Comparison of ENCODE assay signal across 22 cellular contexts in the genomic region with DNA sequence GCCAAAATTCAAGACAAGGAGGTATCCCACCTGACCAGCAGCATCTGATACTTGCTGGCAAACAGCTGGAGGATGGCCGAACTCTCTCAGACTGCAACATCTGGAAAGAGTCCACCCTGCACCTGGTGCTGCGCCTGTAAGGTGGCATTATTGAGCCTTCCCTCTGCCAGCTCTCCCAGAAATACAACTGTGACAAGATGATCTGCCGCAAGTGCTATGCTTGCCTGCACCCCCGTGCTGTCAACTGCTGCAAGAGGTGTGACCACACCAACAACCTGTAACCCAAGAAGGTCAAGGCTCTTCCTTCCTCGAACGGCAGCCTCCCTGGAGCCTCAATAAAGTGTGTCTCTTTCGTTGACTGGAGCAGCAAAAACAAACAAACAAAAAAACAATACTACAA. TPM values are rescaled to one million over a fixed set of nuclear protein-coding genes. Genes with fewer than 3 reads are reported as not detected.
A peak's percentile ranks its signal among the peaks of the same experiment; 100 is the strongest.
DNase-seq lines count a peak whose midpoint lies in the region; ATAC-seq and TF ChIP-seq lines count a peak whose summit lies in the region.
"Had no signal": no experiment of that assay in that cellular context is flagged by ENCODE, and none has a peak within 500 bp of the region (broad histone marks: within the 10 kb centered on the region; RNA-seq: fewer than 3 reads in every experiment).

No MANE protein-coding gene starts in this region.

- peaks cover 11% of the 10 kb centered on the region for H3K36me3 Mint-ChIP-seq in activated CD8-positive, alpha-beta T cell treated with anti-CD3 and anti-CD28 coated beads, Interleukin-2, amount 10 ng/mL, durations not matched to agents 7 days and 5 days (ENCODE audit: low read depth)
- H3K36me3 Mint-ChIP-seq: activated naive CD8-positive, alpha-beta T cell treated with anti-CD3 and anti-CD28 coated beads, Interleukin-2, amount 10 ng/mL, durations not matched to agents 7 days and 5 days; mesothelial cell of epicardium had no signal

- peak in 2 of 4 donors; percentile 10 to 34 for ATAC-seq in psoas muscle
- no peak for ATAC-seq in activated CD8-positive, alpha-beta T cell treated with anti-CD3 and anti-CD28 coated beads, Interleukin-2, amount 10 ng/mL, durations not matched to agents 7 days and 5 days
- ATAC-seq: foreskin keratinocyte had no signal

- H3K27me3 ChIP-seq in esophagus squamous epithelium: no peaks in the 10 kb centered on the region
- H3K27me3 ChIP-seq in psoas muscle (ENCODE audit: insufficient read depth in 3 of 3, low read length in 2 of 3): no peaks in the 10 kb centered on the region
- H3K27me3 ChIP-seq in A673 (replicated peaks; ENCODE audit: insufficient read depth, low read depth, low read length, poor library complexity): no peaks in the 10 kb centered on the region
- no peaks in the 10 kb centered on the region for H3K27me3 ChIP-seq in breast epithelium
- H3K27me3 ChIP-seq: brain microvascular endothelial cell, foreskin keratinocyte, SJSA1, transverse colon had no signal

- intact Hi-C loops in esophagus squamous epithelium (cut with DNase I): loop anchor here (10.0 kb wide), 2 partner anchors 98 to 168 kb away; no protein-coding TSS in a partner anchor
- intact Hi-C loops in psoas muscle (cut with DNase I): loop anchor here in 1 of 2 donors (10.0 kb wide), 1 partner anchor 148 kb away; no protein-coding TSS in a partner anchor
- intact Hi-C loops in A673 (cut with micrococcal nuclease; ENCODE audit: unreplicated experiment): no loop called here
- intact Hi-C loops in breast epithelium (cut with DNase I; ENCODE audit: low total_unique reads): no loop called here

- H3K9me3 ChIP-seq in esophagus squamous epithelium: no peaks in the 10 kb centered on the region
- H3K9me3 ChIP-seq in psoas muscle: no peaks in the 10 kb centered on the region
- no peaks in the 10 kb centered on the region for H3K9me3 ChIP-seq in A673 (ENCODE audit: low read depth, low read length, poor library complexity, severe bottlenecking)
- no peaks in the 10 kb centered on the region for H3K9me3 ChIP-seq in breast epithelium
- H3K9me3 ChIP-seq: SJSA1, transverse colon had no signal

- no peak overlapping the region for H3K27ac Mint-ChIP-seq in activated CD8-positive, alpha-beta T cell treated with anti-CD3 and anti-CD28 coated beads, Interleukin-2, amount 10 ng/mL, durations not matched to agents 7 days and 5 days
- H3K27ac Mint-ChIP-seq: activated naive CD8-positive, alpha-beta T cell treated with anti-CD3 and anti-CD28 coated beads, Interleukin-2, amount 10 ng/mL, durations not matched to agents 7 days and 5 days; dendritic cell treated with granulocyte-macrophage colony-stimulating factor and Interleukin-4, amounts not matched to agents 40 ng/mL and 50 ng/mL, for 4 days; mesothelial cell of epicardium; stimulated activated naive CD8-positive, alpha-beta T cell treated with anti-CD3 and anti-CD28 coated beads, Interleukin-15, Interleukin-2, amounts not matched to agents 100 ng/mL and 50 ng/mL, for 24 hours had no signal

- no peak overlapping the region for H3K4me3 ChIP-seq in esophagus squamous epithelium
- H3K4me3 ChIP-seq in psoas muscle: no peak overlapping the region
- no peak overlapping the region for H3K4me3 ChIP-seq in A673 (ENCODE audit: low read depth, low read length, poor library complexity, severe bottlenecking)
- no peak overlapping the region for H3K4me3 ChIP-seq in breast epithelium
- H3K4me3 ChIP-seq: SJSA1, transverse colon had no signal

- H3K9me3 Mint-ChIP-seq in activated CD8-positive, alpha-beta T cell treated with anti-CD3 and anti-CD28 coated beads, Interleukin-2, amount 10 ng/mL, durations not matched to agents 7 days and 5 days (ENCODE audit: insufficient read depth): no peaks in the 10 kb centered on the region
- H3K9me3 Mint-ChIP-seq: activated naive CD8-positive, alpha-beta T cell treated with anti-CD3 and anti-CD28 coated beads, Interleukin-2, amount 10 ng/mL, durations not matched to agents 7 days and 5 days; dendritic cell treated with granulocyte-macrophage colony-stimulating factor and Interleukin-4, amounts not matched to agents 40 ng/mL and 50 ng/mL, for 4 days; mesothelial cell of epicardium; stimulated activated naive CD8-positive, alpha-beta T cell treated with anti-CD3 and anti-CD28 coated beads, Interleukin-15, Interleukin-2, amounts not matched to agents 100 ng/mL and 50 ng/mL, for 24 hours had no signal

- H3K4me3 Mint-ChIP-seq in activated CD8-positive, alpha-beta T cell treated with anti-CD3 and anti-CD28 coated beads, Interleukin-2, amount 10 ng/mL, durations not matched to agents 7 days and 5 days: no peak overlapping the region
- H3K4me3 Mint-ChIP-seq: activated naive CD8-positive, alpha-beta T cell treated with anti-CD3 and anti-CD28 coated beads, Interleukin-2, amount 10 ng/mL, durations not matched to agents 7 days and 5 days; dendritic cell treated with granulocyte-macrophage colony-stimulating factor and Interleukin-4, amounts not matched to agents 40 ng/mL and 50 ng/mL, for 4 days; mesothelial cell of epicardium; stimulated activated naive CD8-positive, alpha-beta T cell treated with anti-CD3 and anti-CD28 coated beads, Interleukin-15, Interleukin-2, amounts not matched to agents 100 ng/mL and 50 ng/mL, for 24 hours had no signal

- no peak for TF ChIP-seq CTCF in esophagus squamous epithelium (IDR thresholded peaks at IDR 0.05)
- TF ChIP-seq CTCF in psoas muscle (IDR thresholded peaks at IDR 0.05): no peak
- no peak for TF ChIP-seq CTCF in A673 (conservative IDR thresholded peaks at IDR 0.05; ENCODE audit: low read depth, low read length)
- no peak for TF ChIP-seq CTCF in breast epithelium (IDR thresholded peaks at IDR 0.05)

- DNase-seq in NCI-H146 (lab: John Stamatoyannopoulos, UW) (peak; percentile 30), NCI-H146 treated with DMSO at 0.1 percent for 48 hours (lab: John Stamatoyannopoulos, UW; ENCODE audit: unreplicated experiment) (no peak), NCI-H69 (lab: John Stamatoyannopoulos, UW) (peak; percentile 43), esophagus squamous epithelium (lab: John Stamatoyannopoulos, UW) (no peak), psoas muscle (no peak), A673 (ENCODE audit: low spot score) (no peak), breast epithelium (ENCODE audit: low spot score in 2 of 2) (no peak)
- DNase-seq in activated CD8-positive, alpha-beta T cell treated with anti-CD3 and anti-CD28 coated beads, Interleukin-2, amount 10 ng/mL, durations not matched to agents 7 days and 5 days: no peak
- DNase-seq: 8988T; activated naive CD8-positive, alpha-beta T cell treated with anti-CD3 and anti-CD28 coated beads, Interleukin-2, amount 10 ng/mL, durations not matched to agents 7 days and 5 days; brain microvascular endothelial cell; Kasumi-1; kidney glomerular epithelial cell; NCI-H1092; NCI-H748 treated with DMSO at 0.1 percent for 48 hours; OCI-M1; transverse colon had no signal

- 83% methylated on average over 6 to 7 of the region's 7 CpGs for WGBS in esophagus squamous epithelium, 2 donors
- WGBS in psoas muscle, 3 donors: 39 to 51% (median 46%) methylated on average over 7 of the region's 7 CpGs

- H3K27me3 Mint-ChIP-seq in activated CD8-positive, alpha-beta T cell treated with anti-CD3 and anti-CD28 coated beads, Interleukin-2, amount 10 ng/mL, durations not matched to agents 7 days and 5 days (ENCODE audit: low read depth): no peaks in the 10 kb centered on the region
- H3K27me3 Mint-ChIP-seq: activated naive CD8-positive, alpha-beta T cell treated with anti-CD3 and anti-CD28 coated beads, Interleukin-2, amount 10 ng/mL, durations not matched to agents 7 days and 5 days; dendritic cell treated with granulocyte-macrophage colony-stimulating factor and Interleukin-4, amounts not matched to agents 40 ng/mL and 50 ng/mL, for 4 days; stimulated activated naive CD8-positive, alpha-beta T cell treated with anti-CD3 and anti-CD28 coated beads, Interleukin-15, Interleukin-2, amounts not matched to agents 100 ng/mL and 50 ng/mL, for 24 hours had no signal

- peaks cover 18% of the 10 kb centered on the region for H3K4me1 Mint-ChIP-seq in activated CD8-positive, alpha-beta T cell treated with anti-CD3 and anti-CD28 coated beads, Interleukin-2, amount 10 ng/mL, durations not matched to agents 7 days and 5 days (ENCODE audit: low read depth)

- H3K4me1 ChIP-seq in esophagus squamous epithelium (peaks cover 0 to 40% (median 13%) of the 10 kb centered on the region in 3 donors), psoas muscle (peaks cover 18% of the 10 kb centered on the region), A673 (ENCODE audit: insufficient read depth, low read length, poor library complexity, severe bottlenecking) (peaks cover 11% of the 10 kb centered on the region), breast epithelium (peaks cover 0 to 9% of the 10 kb centered on the region in 2 donors)
- H3K4me1 ChIP-seq: SJSA1 had no signal

- no peaks in the 10 kb centered on the region for H3K36me3 ChIP-seq in esophagus squamous epithelium
- H3K36me3 ChIP-seq in psoas muscle (ENCODE audit: insufficient read depth in 1 of 2, low read depth in 1 of 2): no peaks in the 10 kb centered on the region
- H3K36me3 ChIP-seq in A673 (ENCODE audit: insufficient read depth, low read length, poor library complexity, severe bottlenecking): no peaks in the 10 kb centered on the region
- no peaks in the 10 kb centered on the region for H3K36me3 ChIP-seq in breast epithelium
- H3K36me3 ChIP-seq: brain microvascular endothelial cell, transverse colon had no signal

- POLR2A ChIA-PET in activated CD8-positive, alpha-beta T cell treated with anti-CD3 and anti-CD28 coated beads, Interleukin-2, amount 10 ng/mL, durations not matched to agents 7 days and 5 days (lab: Charles Lee): no interaction called here
- POLR2A ChIA-PET in A673 (lab: Charles Lee; ENCODE audit: low non-redundant PET): interaction anchor here (0.6 kb wide), 1 partner anchor 167 kb away, joined by 7 read pairs; no protein-coding TSS in a partner anchor

- CTCF ChIA-PET in activated CD8-positive, alpha-beta T cell treated with anti-CD3 and anti-CD28 coated beads, Interleukin-2, amount 10 ng/mL, durations not matched to agents 7 days and 5 days (lab: Charles Lee): interaction anchor here (0.9 to 3.6 kb wide), 4 partner anchors 19 to 194 kb away, joined by 3 to 14 read pairs (median 4); no protein-coding TSS in a partner anchor
- CTCF ChIA-PET in A673 (lab: Charles Lee): no interaction called here

- BruUV-seq in A673 (replicated peaks; lab: Mats Ljungman, UMichigan): no TSS peak

- no peak for TF ChIP-seq POLR2A in esophagus squamous epithelium (IDR thresholded peaks at IDR 0.05)
- TF ChIP-seq POLR2A in breast epithelium (IDR thresholded peaks at IDR 0.05): no peak

- H3K27ac ChIP-seq in esophagus squamous epithelium (peak overlapping the region in 3 of 4 donors; percentile 26 to 99 (median 40)), psoas muscle (peak overlapping the region; percentile 56), A673 (ENCODE audit: low read depth, low read length, poor library complexity, severe bottlenecking) (no peak overlapping the region), breast epithelium (no peak overlapping the region)
- H3K27ac ChIP-seq: brain microvascular endothelial cell, foreskin keratinocyte, SJSA1 had no signal

RNA-seq across cellular contexts. Expression of a gene that starts 2.1 kb away (rescaled TPM):
- 10 to 100 TPM; 17.2 to 50.4 (median 30.5) TPM for total RNA-seq in esophagus squamous epithelium
- 10 to 100 TPM; 13.3 to 26.6 (median 16.8) TPM for total RNA-seq in psoas muscle
- polyA plus RNA-seq in psoas muscle: 1 to 10 TPM; 1.4 to 3.1 (median 1.9) TPM
- total RNA-seq in activated CD8-positive, alpha-beta T cell treated with anti-CD3 and anti-CD28 coated beads, Interleukin-2, amount 10 ng/mL, durations not matched to agents 7 days and 5 days: 10 to 100 TPM; 31.9 to 32.9 TPM
- 22.6 and 26.2 TPM in 2 replicates for total RNA-seq in A673 (2021)
- 100 to 1,000 TPM in 2 of 3 donors, 10 to 100 TPM in 1; 32.8 to 219 (median 204) TPM for total RNA-seq in breast epithelium

Comparison
In these comparisons a context has a peak if more than half of its experiments do, and no peak if none do; other contexts are left out.
1. DNase-seq: peak in NCI-H146 (single experiment) and NCI-H69 (single experiment); none in NCI-H146 treated with DMSO at 0.1 percent for 48 hours (single experiment), esophagus squamous epithelium (single experiment), psoas muscle (0 of 2), activated CD8-positive, alpha-beta T cell treated with anti-CD3 and anti-CD28 coated beads, Interleukin-2, amount 10 ng/mL, durations not matched to agents 7 days and 5 days (single experiment), A673 (single experiment) and breast epithelium (0 of 2).
2. H3K27ac ChIP-seq: peak in esophagus squamous epithelium (3 of 4) and psoas muscle (single experiment); none in A673 (single experiment) and breast epithelium (0 of 2).